8 cellular contexts compared by ENCODE assay signal in genomic region chrX:84188320-84188834, GRCh38. TPM values are rescaled to one million over a fixed set of nuclear protein-coding genes. Genes with fewer than 3 reads are reported as not detected.
DNase-seq lines count a peak whose midpoint lies in the region; FAIRE-seq and TF ChIP-seq lines count a peak whose summit lies in the region.

No MANE protein-coding gene starts in this region.

- peak; percentile 4 for TF ChIP-seq CTCF in fibroblast of the aortic adventitia (IDR thresholded peaks at IDR 0.05; ENCODE audit: insufficient read depth, low read length)
- TF ChIP-seq CTCF in nephron progenitor cell (IDR thresholded peaks at IDR 0.05): no peak

- no peaks in the 10 kb centered on the region for H3K27me3 Mint-ChIP-seq in nephron progenitor cell (ENCODE audit: low read depth, poor library complexity)

- H3K4me1 Mint-ChIP-seq in nephron progenitor cell: peaks cover 25% of the 10 kb centered on the region

- peak overlapping the region; percentile 92 for H3K4me3 Mint-ChIP-seq in nephron progenitor cell

- H3K36me3 Mint-ChIP-seq in nephron progenitor cell (ENCODE audit: low read depth): no peaks in the 10 kb centered on the region

- FAIRE-seq in GM18507 (lab: Jason Lieb, UNC): no peak

- peak; percentile 54 for DNase-seq in AG08395 (ENCODE audit: low spot score)
- DNase-seq in GM18507 (ENCODE audit: extremely low spot score, insufficient read length, low read depth): peak; percentile 3
- peak; percentile 29 for DNase-seq in HT-29 (ENCODE audit: low spot score)
- peak; percentile 64 for DNase-seq in SW480 (ENCODE audit: low spot score)
- peak; percentile 40 for DNase-seq in fibroblast of the aortic adventitia (ENCODE audit: low read depth)
- DNase-seq in nephron progenitor cell: peak; percentile 71
- no peak for DNase-seq in NOMO-1 treated with DMSO at 0.1 percent for 48 hours (lab: John Stamatoyannopoulos, UW; ENCODE audit: unreplicated experiment)
- no peak for DNase-seq in KG1 (lab: John Stamatoyannopoulos, UW)

- H3K9me3 Mint-ChIP-seq in nephron progenitor cell: peaks cover 34% of the 10 kb centered on the region

- no peak overlapping the region for H3K27ac Mint-ChIP-seq in nephron progenitor cell

- H3K4me3 ChIP-seq in fibroblast of the aortic adventitia (ENCODE audit: low read depth, low read length): peak overlapping the region; percentile 61

RNA-seq across cellular contexts. Expression of gene RPS6KA6, which starts 0.4 kb away (rescaled TPM):
- total RNA-seq in HT-29 (2014; rRNA removed; shearing (Covaris generic)): 0.61 and 2.5 TPM in 2 replicates
- 4.2 and 7.0 TPM in 2 replicates for total RNA-seq in fibroblast of the aortic adventitia (ENCODE audit: low replicate concordance)

Comparison
In these comparisons a context has a peak if more than half of its experiments do, and no peak if none do; other contexts are left out.
1. DNase-seq: peak in AG08395 (single experiment), GM18507 (single experiment), HT-29 (single experiment), SW480 (single experiment), fibroblast of the aortic adventitia (single experiment) and nephron progenitor cell (single experiment); none in NOMO-1 treated with DMSO at 0.1 percent for 48 hours (single experiment) and KG1 (single experiment).